21 cellular contexts compared by ENCODE assay signal in the genomic region with DNA sequence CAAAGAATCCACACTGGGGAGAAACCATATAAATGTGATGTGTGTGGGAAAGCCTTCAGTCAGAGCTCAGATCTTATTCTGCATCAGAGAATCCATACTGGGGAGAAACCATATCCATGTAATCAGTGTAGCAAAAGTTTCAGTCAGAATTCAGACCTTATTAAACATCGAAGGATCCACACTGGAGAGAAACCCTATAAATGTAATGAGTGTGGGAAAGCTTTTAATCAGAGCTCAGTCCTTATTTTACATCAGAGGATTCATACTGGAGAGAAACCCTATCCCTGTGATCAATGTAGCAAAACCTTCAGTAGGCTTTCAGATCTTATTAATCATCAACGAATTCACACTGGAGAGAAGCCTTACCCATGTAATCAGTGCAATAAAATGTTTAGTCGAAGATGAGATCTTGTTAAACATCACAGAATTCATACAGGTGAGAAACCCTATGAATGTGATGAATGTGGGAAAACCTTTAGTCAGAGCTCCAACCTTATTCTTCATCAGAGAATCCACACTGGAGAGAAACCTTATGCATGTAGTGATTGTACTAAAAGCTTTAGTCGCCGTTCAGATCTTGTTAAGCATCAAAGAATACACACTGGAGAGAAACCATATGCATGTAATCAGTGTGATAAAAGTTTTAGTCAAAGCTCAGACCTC. TPM values are rescaled to one million over a fixed set of nuclear protein-coding genes. Genes with fewer than 3 reads are reported as not detected.
DNase-seq lines count a peak whose midpoint lies in the region; ATAC-seq, FAIRE-seq and TF ChIP-seq lines count a peak whose summit lies in the region.
"Had no signal": no experiment of that assay in that cellular context is flagged by ENCODE, and none has a peak within 500 bp of the region (broad histone marks: within the 10 kb centered on the region; RNA-seq: fewer than 3 reads in every experiment).

No MANE protein-coding gene starts in this region.

- H3K56ac ChIP-seq in mesendoderm (ENCODE audit: low read length) = no peak overlapping the region

- H2BK5ac ChIP-seq in mesendoderm (ENCODE audit: low read length) = no peak overlapping the region

- ATAC-seq in HCT116 (no peak), K562 (no peak), HG02973 (IDR thresholded peaks at IDR 0.05; ENCODE audit: unreplicated experiment) (no peak), HG02981 (IDR thresholded peaks at IDR 0.05; ENCODE audit: unreplicated experiment) (no peak)
- ATAC-seq: Right ventricle myocardium inferior had no signal

- peaks cover 88 to 100% (median 95%) of the 10 kb centered on the region in 11 experiments for H3K36me3 ChIP-seq in BLaER1 treated with 17β-estradiol and CSF1 and Interleukin-3, amounts not matched to agents 10 nM and 100 nM
- H3K36me3 ChIP-seq in HCT116 (ENCODE audit: control insufficient read depth in 1 of 2, insufficient read depth in 2 of 2, low read length in 2 of 2) (peaks cover 2 to 48% of the 10 kb centered on the region in 2 experiments; a peak in 3 of 4 replicates), K562 (ENCODE audit: control insufficient read depth, insufficient read depth, low read length) (peaks cover 51% of the 10 kb centered on the region), mesendoderm (ENCODE audit: control insufficient read depth, insufficient read depth, low read length) (peaks cover 2% of the 10 kb centered on the region)

- no peak overlapping the region for H2BK15ac ChIP-seq in mesendoderm (replicated peaks; ENCODE audit: low read depth)

- H3K4me2 ChIP-seq in BLaER1 treated with 17β-estradiol and CSF1 and Interleukin-3, amounts not matched to agents 10 nM and 100 nM = no peak overlapping the region
- H3K4me2 ChIP-seq in HCT116 (ENCODE audit: low read length) = no peak overlapping the region
- no peak overlapping the region for H3K4me2 ChIP-seq in K562 (ENCODE audit: insufficient read depth, low read length)
- H3K4me2 ChIP-seq in mesendoderm (ENCODE audit: low read length) = no peak overlapping the region

- H4K8ac ChIP-seq in mesendoderm (ENCODE audit: low read depth, low read length) = no peak overlapping the region

- POLR2A ChIA-PET in HCT116 (lab: Charles Lee) = no interaction called here
- POLR2A ChIA-PET in K562 (lab: Yijun Ruan, JAX) = interaction anchor here (0.7 to 1.2 kb wide), 3 partner anchors 13 to 66 kb away, joined by 3 to 4 read pairs (median 3); a partner anchor contains a TSS

- no peak for TF ChIP-seq EP300 in K562 (IDR thresholded peaks at IDR 0.05; ENCODE audit: low read length)

- H2AFZ ChIP-seq in HCT116 (ENCODE audit: low read depth, low read length, poor library complexity, severe bottlenecking) = no peak overlapping the region
- H2AFZ ChIP-seq in K562 (ENCODE audit: low read depth, low read length) = no peak overlapping the region
- H2AFZ ChIP-seq: GM23248 had no signal

- H3K23ac ChIP-seq in mesendoderm (ENCODE audit: low read length) = no peak overlapping the region

- no peak for DNase-seq in HCT116 (ENCODE audit: low read depth, low spot score)
- no peak for DNase-seq in K562 (ENCODE audit: extremely low read depth in 1 of 4, low spot score in 3 of 4)
- no peak for DNase-seq in mesendoderm
- no peak for DNase-seq in NCI-H1694 (lab: John Stamatoyannopoulos, UW)
- DNase-seq in GF-D8 (lab: John Stamatoyannopoulos, UW) = no peak
- DNase-seq: C1 segment of cervical spinal cord, GM23248, HCEC 1CT, NCI-H1048, NCI-H1436, NCI-H2029 treated with DMSO at 0.1 percent for 48 hours, NCI-H2171, NCI-H446 treated with DMSO at 0.1 percent for 48 hours, Peyer's patch had no signal

- BruUV-seq in HCT116 (replicated peaks; lab: Mats Ljungman, UMichigan) (no TSS peak), K562 (replicated peaks; lab: Mats Ljungman, UMichigan) (TSS peak; percentile 15)

- no peak overlapping the region for H3K18ac ChIP-seq in mesendoderm (ENCODE audit: low read length)

- no peak for FAIRE-seq in K562 (lab: Jason Lieb, UNC)
- FAIRE-seq: A204.1, GM12891, GM18507 had no signal

- H3K79me2 ChIP-seq in HCT116 (ENCODE audit: insufficient read depth, low read length) = peaks cover 30% of the 10 kb centered on the region
- H3K79me2 ChIP-seq in K562 (ENCODE audit: control insufficient read depth, insufficient read depth, low read length) = peaks cover 9% of the 10 kb centered on the region; the same call in 1 of the 3 replicates
- H3K79me2 ChIP-seq in mesendoderm (ENCODE audit: control insufficient read depth, insufficient read depth, low read length) = no peaks in the 10 kb centered on the region

- intact Hi-C loops in HCT116 (cut with micrococcal nuclease) (no loop called here), K562 (cut with micrococcal nuclease) (no loop called here)

- H3K79me1 ChIP-seq in mesendoderm (ENCODE audit: low read length) = peaks cover 7% of the 10 kb centered on the region

- H3K9me1 ChIP-seq in K562 (ENCODE audit: control insufficient read depth, insufficient read depth, low read length) = no peaks in the 10 kb centered on the region

- no peak for TF ChIP-seq RAD21 in HCT116 (IDR thresholded peaks at IDR 0.05; ENCODE audit: low read depth)
- TF ChIP-seq RAD21 in K562 (CRISPR knock-in tag; conservative IDR thresholded peaks at IDR 0.05 in 1 of 2, IDR thresholded peaks at IDR 0.05 in 1 of 2) = no peak

- H3K9ac ChIP-seq in BLaER1 treated with 17β-estradiol and CSF1 and Interleukin-3, amounts not matched to agents 10 nM and 100 nM = no peak overlapping the region
- no peak overlapping the region for H3K9ac ChIP-seq in HCT116 (ENCODE audit: low read length)
- no peak overlapping the region for H3K9ac ChIP-seq in K562 (ENCODE audit: insufficient read depth in 1 of 2, low read depth in 2 of 2, low read length in 2 of 2)
- no peak overlapping the region for H3K9ac ChIP-seq in mesendoderm (ENCODE audit: low read length)
- H3K9ac ChIP-seq: GM23248 had no signal

- CTCF ChIA-PET in HCT116 (lab: Charles Lee) = no interaction called here
- CTCF ChIA-PET in K562 (lab: Yijun Ruan, JAX; ENCODE audit: low intra/inter-chr PET ratio) = no interaction called here

- H2AK5ac ChIP-seq in mesendoderm (ENCODE audit: low read length) = no peak overlapping the region

- no peak overlapping the region for H2BK120ac ChIP-seq in mesendoderm (ENCODE audit: low read depth, low read length)

- H3K4me1 ChIP-seq in BLaER1 treated with 17β-estradiol and CSF1 and Interleukin-3, amounts not matched to agents 10 nM and 100 nM = no peaks in the 10 kb centered on the region
- H3K4me1 ChIP-seq in HCT116 (ENCODE audit: control insufficient read depth in 1 of 2, insufficient read depth in 2 of 2, low read length in 2 of 2) = no peaks in the 10 kb centered on the region
- H3K4me1 ChIP-seq in K562 (replicated peaks in 1 of 2; ENCODE audit: control insufficient read depth in 2 of 2, insufficient read depth in 2 of 2, low read length in 2 of 2) = no peaks in the 10 kb centered on the region
- no peaks in the 10 kb centered on the region for H3K4me1 ChIP-seq in mesendoderm (ENCODE audit: control insufficient read depth, low read depth, low read length)
- H3K4me1 ChIP-seq: Peyer's patch had no signal

- H3K9me3 ChIP-seq in BLaER1 treated with 17β-estradiol and CSF1 and Interleukin-3, amounts not matched to agents 10 nM and 100 nM (replicated peaks in 1 of 11) = peaks cover 97 to 100% (median 100%) of the 10 kb centered on the region in 11 experiments
- H3K9me3 ChIP-seq in HCT116 (ENCODE audit: control insufficient read depth in 1 of 2, insufficient read depth in 1 of 2, low read depth in 1 of 2, low read length in 2 of 2) = peaks cover 23 to 49% of the 10 kb centered on the region in 2 experiments; a peak in 3 of 4 replicates
- H3K9me3 ChIP-seq in K562 (replicated peaks; ENCODE audit: control insufficient read depth, insufficient read depth, low read depth, low read length) = peaks cover 36% of the 10 kb centered on the region

- in situ Hi-C loops in K562 (cut with MboI) = no loop called here

- no peak for TF ChIP-seq CTCF in HCT116 (IDR thresholded peaks at IDR 0.05 in 2 of 3, conservative IDR thresholded peaks at IDR 0.05 in 1 of 3; ENCODE audit: borderline replicate concordance in 1 of 3, insufficient read depth in 1 of 3, low read depth in 2 of 3, low read length in 2 of 3)
- no peak for TF ChIP-seq CTCF in K562 (IDR thresholded peaks at IDR 0.05 in 2 of 3, conservative IDR thresholded peaks at IDR 0.05 in 1 of 3; ENCODE audit: insufficient read depth in 2 of 3, low read depth in 1 of 3, low read length in 3 of 3)

- H3K4me3 ChIP-seq in BLaER1 treated with 17β-estradiol and CSF1 and Interleukin-3, amounts not matched to agents 10 nM and 100 nM = peak overlapping the region in 8 of 10 experiments; percentile 1 to 39 (median 26); a peak in 10 of 20 replicates
- H3K4me3 ChIP-seq in HCT116 (replicated peaks in 1 of 2; ENCODE audit: low read depth in 1 of 2, low read length in 2 of 2) (no peak overlapping the region), K562 (no peak overlapping the region), mesendoderm (ENCODE audit: low read length) (peak overlapping the region; percentile 4)
- H3K4me3 ChIP-seq: GM23248, Peyer's patch had no signal

- no peak for TF ChIP-seq POLR2A in HCT116 (IDR thresholded peaks at IDR 0.05; ENCODE audit: borderline replicate concordance, extremely low read depth, insufficient read depth, insufficient read length)
- no peak for TF ChIP-seq POLR2A in K562 (conservative IDR thresholded peaks at IDR 0.05)

- H4K20me1 ChIP-seq in BLaER1 treated with 17β-estradiol and CSF1 and Interleukin-3, amounts not matched to agents 10 nM and 100 nM = no peaks in the 10 kb centered on the region
- H4K20me1 ChIP-seq in HCT116 (ENCODE audit: insufficient read depth) (no peaks in the 10 kb centered on the region), K562 (replicated peaks; ENCODE audit: control insufficient read depth, insufficient read depth, low read length) (no peaks in the 10 kb centered on the region)

- RAD21 ChIA-PET in HCT116 (lab: Charles Lee; ENCODE audit: low non-redundant PET in 1 of 2, low total read pairs in 2 of 2, uncharacterized antibody in 2 of 2, unreplicated experiment in 2 of 2) = no interaction called here

- H4K5ac ChIP-seq in mesendoderm (ENCODE audit: low read length) = no peak overlapping the region

- no peaks in the 10 kb centered on the region for H3K27me3 ChIP-seq in BLaER1 treated with 17β-estradiol and CSF1 and Interleukin-3, amounts not matched to agents 10 nM and 100 nM
- H3K27me3 ChIP-seq in HCT116 (ENCODE audit: insufficient read depth, low read length) = no peaks in the 10 kb centered on the region
- no peaks in the 10 kb centered on the region for H3K27me3 ChIP-seq in K562 (ENCODE audit: control insufficient read depth in 2 of 2, insufficient read depth in 2 of 2, low read length in 2 of 2)
- H3K27me3 ChIP-seq in mesendoderm (ENCODE audit: insufficient read depth, low read length, poor library complexity) = no peaks in the 10 kb centered on the region
- H3K27me3 ChIP-seq: Peyer's patch had no signal

- no peak overlapping the region for H3K27ac ChIP-seq in BLaER1 treated with 17β-estradiol and CSF1 and Interleukin-3, amounts not matched to agents 10 nM and 100 nM
- H3K27ac ChIP-seq in HCT116 (ENCODE audit: low read depth, low read length) (no peak overlapping the region), K562 (ENCODE audit: extremely low read depth, low read depth, low read length) (no peak overlapping the region), mesendoderm (ENCODE audit: low read depth, low read length) (no peak overlapping the region)
- H3K27ac ChIP-seq: GM23248, Peyer's patch had no signal

- 95% methylated on average over 5 of the region's 5 CpGs for WGBS in K562 (ENCODE audit: insufficient coverage, low coverage, missing lambda C conversion rate)
- no CpG with 5 or more reads among the region's 5 CpGs for WGBS in mesendoderm (ENCODE audit: extremely low coverage, insufficient coverage, low lambda C conversion rate)

- no peak overlapping the region for H3K4ac ChIP-seq in mesendoderm (ENCODE audit: low read depth, low read length)

- H3K9me2 ChIP-seq in HCT116 (ENCODE audit: insufficient read depth) = no peaks in the 10 kb centered on the region

RNA-seq across cellular contexts. Expression of a gene that starts 16.7 kb away (rescaled TPM):
- total RNA-seq in HCT116 (2021; ENCODE audit: unreplicated experiment) = 11.5 TPM
- 4.5 and 6.8 TPM in 2 replicates for polyA plus RNA-seq in HCT116 (2012)
- total RNA-seq in K562 (2011; cell fraction: chromatin; rRNA removed; ENCODE audit: low replicate concordance) = 31.5 and 84.0 TPM in 2 replicates
- total RNA-seq in K562 (2011; cell fraction: nucleolus; rRNA removed) = 17.8 and 26.8 TPM in 2 replicates
- 41.2 and 45.8 TPM in 2 replicates for total RNA-seq in K562 (2011; cell fraction: nucleoplasm; rRNA removed)
- 8.9 and 12.0 TPM in 2 replicates for total RNA-seq in K562 (2014; rRNA removed)
- total RNA-seq in K562 (2014; rRNA removed; fragmentation: Illumina TruSeq; extraction: Trizol) = 13.5 and 14.7 TPM in 2 replicates
- 10.3 and 11.0 TPM in 2 replicates for total RNA-seq in K562 (2015; rRNA removed; fragmentation: Illumina TruSeq; extraction: Trizol)
- 9.2 and 10.8 TPM in 2 replicates for total RNA-seq in K562 (2021)
- 13.6 and 14.0 TPM in 2 replicates for polyA plus RNA-seq in K562 (2011; rRNA removed)
- polyA plus RNA-seq in K562 (2011; cell fraction: cytosol; rRNA removed) = 3.0 and 5.6 TPM in 2 replicates
- 36.2 and 37.7 TPM in 2 replicates for polyA plus RNA-seq in K562 (2011; cell fraction: nucleus; rRNA removed)
- 9.6 and 15.1 TPM in 2 replicates for polyA plus RNA-seq in K562 (2012)
- 11.5 and 13.1 TPM in 2 replicates for polyA plus RNA-seq in K562 (2014; fragmentation: Illumina TruSeq; extraction: Trizol)
- polyA plus RNA-seq in K562 (2014; fragmentation: Nextera tagmentation; extraction: Ambion mirVana) = 1 to 10 TPM; 4.6 to 4.9 TPM
- 10.0 and 11.5 TPM in 2 replicates for polyA plus RNA-seq in K562 (2014; rRNA removed)
- polyA minus RNA-seq in K562 (2011; rRNA and poly(A)+ RNA removed) = 19.0 and 29.5 TPM in 2 replicates
- 4.7 and 5.1 TPM in 2 replicates for polyA minus RNA-seq in K562 (2011; cell fraction: cytosol; rRNA and poly(A)+ RNA removed)
- 18.6 and 33.8 TPM in 2 replicates for polyA minus RNA-seq in K562 (2011; cell fraction: nucleus; rRNA and poly(A)+ RNA removed)
- polyA plus RNA-seq in mesendoderm (2013, experiment 1 of 2) = 4.8 TPM
- 4.9 TPM for polyA plus RNA-seq in mesendoderm (2013, experiment 2 of 2)

RNA-seq across cellular contexts. Expression of a gene that starts 37.5 kb away (rescaled TPM):
- total RNA-seq in HCT116 (2021; ENCODE audit: unreplicated experiment) = 54.7 TPM
- polyA plus RNA-seq in HCT116 (2012) = 14.1 and 17.0 TPM in 2 replicates
- 27.7 and 57.5 TPM in 2 replicates for total RNA-seq in K562 (2011; cell fraction: chromatin; rRNA removed; ENCODE audit: low replicate concordance)
- total RNA-seq in K562 (2011; cell fraction: nucleolus; rRNA removed) = 17.0 and 21.7 TPM in 2 replicates
- total RNA-seq in K562 (2011; cell fraction: nucleoplasm; rRNA removed) = 38.3 and 54.1 TPM in 2 replicates
- total RNA-seq in K562 (2014; rRNA removed) = 32.4 and 36.9 TPM in 2 replicates
- total RNA-seq in K562 (2014; rRNA removed; fragmentation: Illumina TruSeq; extraction: Trizol) = 67.4 and 76.1 TPM in 2 replicates
- total RNA-seq in K562 (2015; rRNA removed; fragmentation: Illumina TruSeq; extraction: Trizol) = 59.4 and 64.1 TPM in 2 replicates
- 69.8 and 72.8 TPM in 2 replicates for total RNA-seq in K562 (2021)
- 51.8 and 54.1 TPM in 2 replicates for polyA plus RNA-seq in K562 (2011; rRNA removed)
- 8.4 and 26.9 TPM in 2 replicates for polyA plus RNA-seq in K562 (2011; cell fraction: cytosol; rRNA removed)
- polyA plus RNA-seq in K562 (2011; cell fraction: nucleus; rRNA removed) = 43.7 and 72.4 TPM in 2 replicates
- 36.9 and 43.6 TPM in 2 replicates for polyA plus RNA-seq in K562 (2012)
- polyA plus RNA-seq in K562 (2014; fragmentation: Illumina TruSeq; extraction: Trizol) = 43.7 and 52.3 TPM in 2 replicates
- 10 to 100 TPM; 51.6 to 72.2 TPM for polyA plus RNA-seq in K562 (2014; fragmentation: Nextera tagmentation; extraction: Ambion mirVana)
- polyA plus RNA-seq in K562 (2014; rRNA removed) = 33.7 and 35.7 TPM in 2 replicates
- 77.5 and 93.1 TPM in 2 replicates for polyA minus RNA-seq in K562 (2011; rRNA and poly(A)+ RNA removed)
- polyA minus RNA-seq in K562 (2011; cell fraction: cytosol; rRNA and poly(A)+ RNA removed) = 20.0 and 25.0 TPM in 2 replicates
- polyA minus RNA-seq in K562 (2011; cell fraction: nucleus; rRNA and poly(A)+ RNA removed) = 35.1 and 73.0 TPM in 2 replicates
- 35.8 TPM for polyA plus RNA-seq in mesendoderm (2013, experiment 1 of 2)
- 35.7 TPM for polyA plus RNA-seq in mesendoderm (2013, experiment 2 of 2)

Comparison
In these comparisons a context has a peak if more than half of its experiments do, and no peak if none do; other contexts are left out.
1. H3K4me3 ChIP-seq: peak in BLaER1 treated with 17β-estradiol and CSF1 and Interleukin-3, amounts not matched to agents 10 nM and 100 nM (8 of 10) and mesendoderm (single experiment); none in HCT116 (0 of 2) and K562 (single experiment).